In genomic region chr9:30775236-30775635, GRCh38 we compare ENCODE assay signal across 28 cellular contexts.
"Had no signal": no experiment of that assay in that cellular context is flagged by ENCODE, and none has a peak within 500 bp of the region (broad histone marks: within the 10 kb centered on the region; RNA-seq: fewer than 3 reads in every experiment).

No MANE protein-coding gene starts in this region.

- DNase-seq: activated CD4-positive, alpha-beta memory T cell treated with anti-CD3 and anti-CD28 coated beads for 36 hours; activated CD4-positive, alpha-beta T cell treated with anti-CD3 and anti-CD28 coated beads for 36 hours; activated CD4-positive, alpha-beta T cell treated with anti-CD3 and anti-CD28 coated beads, Interleukin-2, amount 10 ng/mL, durations not matched to agents 24 days and 14 days; activated CD4-positive, CD25-positive, alpha-beta regulatory T cell; activated CD4-positive, CD25-positive, alpha-beta regulatory T cell treated with anti-CD3 and anti-CD28 coated beads, Interleukin-2, amount 50 U/mL, for 72 hours; activated CD8-positive, alpha-beta memory T cell treated with anti-CD3 and anti-CD28 coated beads, Interleukin-2, amount 10 ng/mL, durations not matched to agents 7 days and 5 days; activated CD8-positive, alpha-beta memory T cell treated with anti-CD3 and anti-CD28 coated beads, Interleukin-2, amount 50 U/mL, for 4 hours; activated CD8-positive, alpha-beta T cell treated with anti-CD3 and anti-CD28 coated beads, Interleukin-2, amount 10 ng/mL, durations not matched to agents 7 days and 5 days; activated effector memory CD4-positive, alpha-beta T cell treated with anti-CD3 and anti-CD28 coated beads, Interleukin-2, amount 50 U/mL, for 16 hours; activated naive CD4-positive, alpha-beta T cell treated with anti-CD3 and anti-CD28 coated beads for 36 hours; activated naive CD8-positive, alpha-beta T cell treated with anti-CD3 and anti-CD28 coated beads for 36 hours; activated naive CD8-positive, alpha-beta T cell treated with anti-CD3 and anti-CD28 coated beads, Interleukin-2, amount 50 U/mL, for 24 hours; activated T-cell treated with anti-CD3 and anti-CD28 coated beads, Interleukin-2, amount 50 U/mL, for 1 hour; activated T-cell treated with anti-CD3 and anti-CD28 coated beads, Interleukin-2, amount 50 U/mL, for 48 hours; adrenal gland; caudate nucleus; cortex of kidney; dermis blood vessel endothelial cell; effector CD4-positive, alpha-beta T cell; effector memory CD8-positive, alpha-beta T cell; esophagus squamous epithelium; head of caudate nucleus; hippocampal formation; T-helper 2 cell had no signal

- H3K27me3 ChIP-seq: adrenal gland, ascending aorta, esophagus squamous epithelium had no signal

- FAIRE-seq: colon, frontal cortex had no signal

- H3K9me3 ChIP-seq: adrenal gland, ascending aorta, esophagus squamous epithelium had no signal

- H3K27ac ChIP-seq: adrenal gland, ascending aorta, epithelial cell of prostate, esophagus squamous epithelium had no signal

- H3K4me1 ChIP-seq: adrenal gland, ascending aorta, esophagus squamous epithelium had no signal

- H3K4me3 ChIP-seq: adrenal gland, ascending aorta, esophagus squamous epithelium had no signal

- ATAC-seq: activated CD4-positive, alpha-beta T cell treated with anti-CD3 and anti-CD28 coated beads for 36 hours; activated CD8-positive, alpha-beta memory T cell treated with anti-CD3 and anti-CD28 coated beads, Interleukin-2, amount 10 ng/mL, durations not matched to agents 7 days and 5 days; activated CD8-positive, alpha-beta T cell treated with anti-CD3 and anti-CD28 coated beads, Interleukin-2, amount 10 ng/mL, durations not matched to agents 7 days and 5 days; activated naive CD8-positive, alpha-beta T cell treated with anti-CD3 and anti-CD28 coated beads, Interleukin-2, amount 50 U/mL, for 24 hours; effector memory CD8-positive, alpha-beta T cell had no signal

- H3K36me3 ChIP-seq: adrenal gland, ascending aorta, esophagus squamous epithelium had no signal
